In the genomic region with DNA sequence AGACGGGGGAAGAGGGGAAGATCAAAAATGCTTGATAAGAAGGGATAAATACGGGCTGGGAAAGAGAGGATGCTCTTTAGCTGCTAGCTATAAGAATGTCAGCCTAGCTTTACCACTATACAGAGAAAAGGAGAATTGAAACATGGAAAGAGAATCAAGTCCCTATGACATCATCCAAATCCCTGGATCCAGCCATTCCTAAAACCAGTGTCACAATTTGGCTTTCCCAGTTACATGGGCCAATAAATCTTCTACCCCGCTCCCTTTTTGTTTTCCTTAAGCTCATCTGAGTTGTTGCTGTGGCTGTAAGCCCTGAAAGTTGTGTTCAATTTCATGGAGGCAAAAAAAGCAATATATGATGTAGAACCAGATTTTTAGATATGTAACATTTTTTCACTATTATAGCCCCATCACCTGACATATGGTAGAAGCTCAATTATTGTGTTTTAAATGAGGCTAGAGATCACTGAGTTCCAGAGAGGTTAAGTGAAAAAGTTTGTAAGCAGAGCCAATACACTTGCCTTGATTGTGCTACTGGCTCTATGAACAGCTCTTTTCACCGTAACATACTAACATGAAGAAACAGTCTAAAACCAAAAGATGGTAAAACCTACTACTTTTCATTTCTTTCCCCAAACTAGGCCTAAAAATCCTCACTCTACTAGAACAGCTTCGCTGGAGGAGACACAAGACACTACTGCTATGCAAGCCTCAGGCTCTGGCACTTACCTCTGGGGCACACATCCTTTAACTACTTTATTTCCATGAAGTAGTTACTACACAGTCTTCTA, we compare ENCODE assay signal across 10 cellular contexts. TPM values are rescaled to one million over a fixed set of nuclear protein-coding genes. Genes with fewer than 3 reads are reported as not detected.
DNase-seq lines count a peak whose midpoint lies in the region; ATAC-seq lines count a peak whose summit lies in the region.
"Had no signal": no experiment of that assay in that cellular context is flagged by ENCODE, and none has a peak within 500 bp of the region (broad histone marks: within the 10 kb centered on the region; RNA-seq: fewer than 3 reads in every experiment).

No MANE protein-coding gene starts in this region.

- no peak overlapping the region for H3K27ac ChIP-seq in ACC112 (ENCODE audit: low read depth, low read length)
- peak overlapping the region; percentile 88 for H3K27ac ChIP-seq in muscle layer of duodenum (ENCODE audit: low read length)
- H3K27ac ChIP-seq: body of pancreas had no signal

- no peaks in the 10 kb centered on the region for H3K27me3 Mint-ChIP-seq in activated naive CD8-positive, alpha-beta T cell treated with anti-CD3 and anti-CD28 coated beads, Interleukin-2, amount 10 ng/mL, durations not matched to agents 7 days and 5 days

- H3K36me3 ChIP-seq in ACC112 (ENCODE audit: insufficient read depth, low read length) = no peaks in the 10 kb centered on the region
- no peaks in the 10 kb centered on the region for H3K36me3 ChIP-seq in H7 (replicated peaks; ENCODE audit: control insufficient read depth, insufficient read depth, low read length)
- no peaks in the 10 kb centered on the region for H3K36me3 ChIP-seq in muscle layer of duodenum (ENCODE audit: control insufficient read depth in 1 of 2, insufficient read depth in 2 of 2, low read length in 2 of 2)

- H3K79me2 ChIP-seq in ACC112 (ENCODE audit: control insufficient read depth, insufficient read depth, low read length, unreplicated experiment) = peaks cover 80% of the 10 kb centered on the region

- H3K4me1 ChIP-seq in ACC112 (ENCODE audit: control insufficient read depth, insufficient read depth, low read length, unreplicated experiment) (peaks cover 20% of the 10 kb centered on the region), muscle layer of duodenum (ENCODE audit: control insufficient read depth in 1 of 2, insufficient read depth in 2 of 2, low read length in 2 of 2) (peaks cover 21 to 43% of the 10 kb centered on the region in 2 donors)

- peaks cover 11% of the 10 kb centered on the region for H3K36me3 Mint-ChIP-seq in activated naive CD8-positive, alpha-beta T cell treated with anti-CD3 and anti-CD28 coated beads, Interleukin-2, amount 10 ng/mL, durations not matched to agents 7 days and 5 days

- H3K4me1 Mint-ChIP-seq in activated naive CD8-positive, alpha-beta T cell treated with anti-CD3 and anti-CD28 coated beads, Interleukin-2, amount 10 ng/mL, durations not matched to agents 7 days and 5 days = peaks cover 39% of the 10 kb centered on the region

- H3K27ac Mint-ChIP-seq in activated naive CD8-positive, alpha-beta T cell treated with anti-CD3 and anti-CD28 coated beads, Interleukin-2, amount 10 ng/mL, durations not matched to agents 7 days and 5 days = no peak overlapping the region

- H3K4me3 ChIP-seq in ACC112 (ENCODE audit: low read depth, low read length) = peak overlapping the region; percentile 93
- no peak overlapping the region for H3K4me3 ChIP-seq in H7 (ENCODE audit: insufficient read depth, low read depth, low read length)
- peak overlapping the region; percentile 76 to 92 for H3K4me3 ChIP-seq in muscle layer of duodenum (ENCODE audit: low read depth in 1 of 2, low read length in 2 of 2)
- H3K4me3 ChIP-seq: body of pancreas had no signal

- H2AFZ ChIP-seq in ACC112 (ENCODE audit: low read length, unreplicated experiment) = no peak overlapping the region

- DNase-seq in H7 (peak; percentile 15), AG08395 (ENCODE audit: low spot score) (no peak), NCI-H2107 (lab: John Stamatoyannopoulos, UW) (no peak), NCI-H1694 (lab: John Stamatoyannopoulos, UW) (no peak)
- DNase-seq in activated naive CD8-positive, alpha-beta T cell treated with anti-CD3 and anti-CD28 coated beads, Interleukin-2, amount 10 ng/mL, durations not matched to agents 7 days and 5 days = no peak
- DNase-seq: body of pancreas, NCI-H2171 treated with DMSO at 0.1 percent for 48 hours had no signal

- no peaks in the 10 kb centered on the region for H3K9me3 ChIP-seq in muscle layer of duodenum (ENCODE audit: control insufficient read depth in 1 of 2, low read length in 2 of 2)
- H3K9me3 ChIP-seq: body of pancreas had no signal

- no peaks in the 10 kb centered on the region for H3K9me3 Mint-ChIP-seq in activated naive CD8-positive, alpha-beta T cell treated with anti-CD3 and anti-CD28 coated beads, Interleukin-2, amount 10 ng/mL, durations not matched to agents 7 days and 5 days

- peak overlapping the region; percentile 19 for H3K4me3 Mint-ChIP-seq in activated naive CD8-positive, alpha-beta T cell treated with anti-CD3 and anti-CD28 coated beads, Interleukin-2, amount 10 ng/mL, durations not matched to agents 7 days and 5 days

- POLR2A ChIA-PET in activated naive CD8-positive, alpha-beta T cell treated with anti-CD3 and anti-CD28 coated beads, Interleukin-2, amount 10 ng/mL, durations not matched to agents 7 days and 5 days (lab: Charles Lee) = interaction anchor here (0.5 to 1.5 kb wide), 3 partner anchors 36 to 153 kb away, joined by 4 to 13 read pairs (median 4); partner anchors contain the start of gene SRSF7

- H3K27me3 ChIP-seq in ACC112 (ENCODE audit: insufficient read depth, low read length) (no peaks in the 10 kb centered on the region), H7 (ENCODE audit: control insufficient read depth, insufficient read depth, low read length) (no peaks in the 10 kb centered on the region), muscle layer of duodenum (ENCODE audit: low read depth, low read length) (no peaks in the 10 kb centered on the region)
- H3K27me3 ChIP-seq: body of pancreas had no signal

- no peak for ATAC-seq in activated naive CD8-positive, alpha-beta T cell treated with anti-CD3 and anti-CD28 coated beads, Interleukin-2, amount 10 ng/mL, durations not matched to agents 7 days and 5 days (ENCODE audit: low read depth)
- ATAC-seq in GM21737 (IDR thresholded peaks at IDR 0.05; ENCODE audit: unreplicated experiment) = no peak
- ATAC-seq: body of pancreas had no signal

RNA-seq across cellular contexts. Expression of gene HNRNPLL, which starts 4.3 kb away (rescaled TPM):
- total RNA-seq in H7 (2014; rRNA removed; shearing (Covaris generic)) = 71.6 and 72.1 TPM in 2 replicates
- total RNA-seq in activated naive CD8-positive, alpha-beta T cell treated with anti-CD3 and anti-CD28 coated beads, Interleukin-2, amount 10 ng/mL, durations not matched to agents 7 days and 5 days = 10 to 100 TPM; 50.5 to 63.0 TPM
